ENCODE assay signal across 10 cellular contexts in genomic region chr11:70111269-70112016, GRCh38. TPM values are rescaled to one million over a fixed set of nuclear protein-coding genes. Genes with fewer than 3 reads are reported as not detected.
DNase-seq lines count a peak whose midpoint lies in the region; ATAC-seq and TF ChIP-seq lines count a peak whose summit lies in the region.
"Had no signal": no experiment of that assay in that cellular context is flagged by ENCODE, and none has a peak within 500 bp of the region (broad histone marks: within the 10 kb centered on the region; RNA-seq: fewer than 3 reads in every experiment).

No MANE protein-coding gene starts in this region.

- no peak overlapping the region for H3K4me3 ChIP-seq in body of pancreas

- 34 to 51% methylated on average over 19 to 29 of the region's 29 CpGs for WGBS in body of pancreas, 2 donors

- H3K36me3 ChIP-seq in body of pancreas (replicated peaks in 1 of 2; ENCODE audit: insufficient read depth in 1 of 2, low read depth in 2 of 2), result no peaks in the 10 kb centered on the region

- ATAC-seq in body of pancreas, result peak; percentile 82
- ATAC-seq in GM19395 (IDR thresholded peaks at IDR 0.05; ENCODE audit: unreplicated experiment), result no peak
- no peak for ATAC-seq in GM21447 (IDR thresholded peaks at IDR 0.05; ENCODE audit: unreplicated experiment)
- ATAC-seq in GM18867 (IDR thresholded peaks at IDR 0.05; ENCODE audit: unreplicated experiment), result no peak

- peaks cover 8% of the 10 kb centered on the region for H3K4me1 ChIP-seq in body of pancreas

- peak overlapping the region in 3 of 4 donors; percentile 54 to 64 (median 57) for H3K27ac ChIP-seq in body of pancreas

- intact Hi-C loops in body of pancreas (cut with DNase I), result no loop called here

- TF ChIP-seq CTCF in body of pancreas (IDR thresholded peaks at IDR 0.05), result no peak

- peak; percentile 2 for DNase-seq in CD1c-positive myeloid dendritic cell (ENCODE audit: extremely low spot score)
- DNase-seq in LHCN-M2 (ENCODE audit: low read depth), result peak; percentile 42
- DNase-seq in body of pancreas, result peak; percentile 50 to 73 (median 60)
- peak; percentile 22 for DNase-seq in mucosa of gallbladder (ENCODE audit: low spot score)
- no peak for DNase-seq in stimulated activated CD4-positive, alpha-beta T cell treated with anti-CD3 and anti-CD28 coated beads, Interleukin-2, amount 100 ng/mL, for 48 hours
- DNase-seq: activated gamma-delta T cell treated with Interleukin-2 at 50 U/mL for 16 hours had no signal

- TF ChIP-seq POLR2A in body of pancreas (IDR thresholded peaks at IDR 0.05), result peak in 2 of 3 donors; percentile 11 to 22

- H3K27me3 ChIP-seq in body of pancreas, result no peaks in the 10 kb centered on the region

- H3K9me3 ChIP-seq in body of pancreas, result no peaks in the 10 kb centered on the region

RNA-seq across cellular contexts. Expression of gene ANO1, which starts 33.3 kb away (rescaled TPM):
- total RNA-seq in LHCN-M2 (2014; rRNA removed) (not detected in 2 replicates), body of pancreas (10 to 100 TPM in 1 of 2 donors, 1 to 10 TPM in 1; 7.3 to 23.1 TPM), mucosa of gallbladder (228 TPM)
- polyA plus RNA-seq in LHCN-M2 (2012), result not detected
- polyA plus RNA-seq: neural cell had no signal

Comparison
In these comparisons a context has a peak if more than half of its experiments do, and no peak if none do; other contexts are left out.
1. DNase-seq: peak in CD1c-positive myeloid dendritic cell (single experiment), LHCN-M2 (single experiment), body of pancreas (4 of 4) and mucosa of gallbladder (single experiment); none in stimulated activated CD4-positive, alpha-beta T cell treated with anti-CD3 and anti-CD28 coated beads, Interleukin-2, amount 100 ng/mL, for 48 hours (0 of 2).